14 cellular contexts compared by ENCODE assay signal in the genomic region with DNA sequence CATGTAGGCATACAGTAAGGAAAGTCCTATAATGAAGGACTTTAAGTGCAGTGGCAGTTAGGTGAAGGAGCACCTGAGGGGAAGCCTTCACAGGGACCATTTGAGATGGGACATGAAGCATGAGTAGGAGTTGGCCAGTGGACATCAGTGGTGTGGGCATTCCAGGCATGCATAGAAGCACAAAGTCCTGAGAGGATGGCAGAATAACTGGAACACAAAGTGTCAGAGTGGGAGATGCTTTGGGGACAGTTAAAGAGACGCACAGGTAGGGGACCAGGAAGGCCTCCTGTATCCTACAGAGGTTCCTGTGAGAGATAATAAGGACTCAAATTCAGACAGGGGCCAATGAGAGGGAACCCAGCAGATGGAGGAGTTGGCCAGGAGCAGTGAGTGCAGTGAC. TPM values are rescaled to one million over a fixed set of nuclear protein-coding genes. Genes with fewer than 3 reads are reported as not detected.
A peak's percentile ranks its signal among the peaks of the same experiment; 100 is the strongest.
DNase-seq lines count a peak whose midpoint lies in the region; ATAC-seq and TF ChIP-seq lines count a peak whose summit lies in the region.
"Had no signal": no experiment of that assay in that cellular context is flagged by ENCODE, and none has a peak within 500 bp of the region (broad histone marks: within the 10 kb centered on the region; RNA-seq: fewer than 3 reads in every experiment).

No MANE protein-coding gene starts in this region.

- no peaks in the 10 kb centered on the region for H3K27me3 Mint-ChIP-seq in stimulated activated naive CD8-positive, alpha-beta T cell treated with anti-CD3 and anti-CD28 coated beads, Interleukin-15, Interleukin-2, amounts not matched to agents 100 ng/mL and 50 ng/mL, for 24 hours
- H3K27me3 Mint-ChIP-seq in activated naive CD8-positive, alpha-beta T cell: no peaks in the 10 kb centered on the region
- no peaks in the 10 kb centered on the region for H3K27me3 Mint-ChIP-seq in type B pancreatic cell

- peak overlapping the region; percentile 85 for H3K27ac Mint-ChIP-seq in stimulated activated naive CD8-positive, alpha-beta T cell treated with anti-CD3 and anti-CD28 coated beads, Interleukin-15, Interleukin-2, amounts not matched to agents 100 ng/mL and 50 ng/mL, for 24 hours
- H3K27ac Mint-ChIP-seq in activated naive CD8-positive, alpha-beta T cell: peak overlapping the region; percentile 93
- no peak overlapping the region for H3K27ac Mint-ChIP-seq in type B pancreatic cell
- H3K27ac Mint-ChIP-seq: WTC11 had no signal

- TF ChIP-seq CTCF in esophagus muscularis mucosa (IDR thresholded peaks at IDR 0.05): no peak
- no peak for TF ChIP-seq CTCF in type B pancreatic cell (conservative IDR thresholded peaks at IDR 0.05)

- no peaks in the 10 kb centered on the region for H3K36me3 ChIP-seq in esophagus muscularis mucosa
- H3K36me3 ChIP-seq: Peyer's patch had no signal

- no peak for ATAC-seq in stimulated activated naive CD8-positive, alpha-beta T cell treated with anti-CD3 and anti-CD28 coated beads, Interleukin-15, Interleukin-2, amounts not matched to agents 100 U/mL and 50 U/mL, for 24 hours
- ATAC-seq in HG03196 (IDR thresholded peaks at IDR 0.05; ENCODE audit: unreplicated experiment): peak; percentile 2

- H3K4me1 Mint-ChIP-seq in stimulated activated naive CD8-positive, alpha-beta T cell treated with anti-CD3 and anti-CD28 coated beads, Interleukin-15, Interleukin-2, amounts not matched to agents 100 ng/mL and 50 ng/mL, for 24 hours (ENCODE audit: low read depth): peaks cover 100% of the 10 kb centered on the region
- peaks cover 96% of the 10 kb centered on the region for H3K4me1 Mint-ChIP-seq in activated naive CD8-positive, alpha-beta T cell (ENCODE audit: low read depth)
- peaks cover 17% of the 10 kb centered on the region for H3K4me1 Mint-ChIP-seq in type B pancreatic cell (ENCODE audit: unreplicated experiment)

- no peaks in the 10 kb centered on the region for H3K36me3 Mint-ChIP-seq in stimulated activated naive CD8-positive, alpha-beta T cell treated with anti-CD3 and anti-CD28 coated beads, Interleukin-15, Interleukin-2, amounts not matched to agents 100 ng/mL and 50 ng/mL, for 24 hours (ENCODE audit: low read depth)
- H3K36me3 Mint-ChIP-seq in activated naive CD8-positive, alpha-beta T cell: peaks cover 2% of the 10 kb centered on the region
- peaks cover 4% of the 10 kb centered on the region for H3K36me3 Mint-ChIP-seq in type B pancreatic cell
- H3K36me3 Mint-ChIP-seq: WTC11 had no signal

- TF ChIP-seq POLR2A in esophagus muscularis mucosa (IDR thresholded peaks at IDR 0.05; ENCODE audit: low read depth): no peak

- H3K9me3 ChIP-seq in esophagus muscularis mucosa: no peaks in the 10 kb centered on the region
- H3K9me3 ChIP-seq: Peyer's patch had no signal

- H3K4me3 ChIP-seq in esophagus muscularis mucosa: no peak overlapping the region
- H3K4me3 ChIP-seq: Peyer's patch had no signal

- no peaks in the 10 kb centered on the region for H3K27me3 ChIP-seq in esophagus muscularis mucosa
- H3K27me3 ChIP-seq: Peyer's patch had no signal

- TF ChIP-seq EP300 in esophagus muscularis mucosa (IDR thresholded peaks at IDR 0.05): no peak

- no peak for DNase-seq in stimulated activated naive CD8-positive, alpha-beta T cell treated with anti-CD3 and anti-CD28 coated beads, Interleukin-15, Interleukin-2, amounts not matched to agents 100 U/mL and 50 U/mL, for 24 hours
- DNase-seq in esophagus muscularis mucosa (ENCODE audit: extremely low spot score) (no peak), COLO668 (lab: John Stamatoyannopoulos, UW; ENCODE audit: unreplicated experiment) (no peak), type B pancreatic cell (ENCODE audit: extremely low spot score, unreplicated experiment) (no peak), CD1c-positive myeloid dendritic cell (ENCODE audit: extremely low spot score) (no peak)
- DNase-seq: DMS153, NCI-H1930, NCI-H526, occipital lobe, Peyer's patch had no signal

- H3K9me3 Mint-ChIP-seq in stimulated activated naive CD8-positive, alpha-beta T cell treated with anti-CD3 and anti-CD28 coated beads, Interleukin-15, Interleukin-2, amounts not matched to agents 100 ng/mL and 50 ng/mL, for 24 hours: no peaks in the 10 kb centered on the region
- no peaks in the 10 kb centered on the region for H3K9me3 Mint-ChIP-seq in activated naive CD8-positive, alpha-beta T cell (ENCODE audit: low read depth)
- no peaks in the 10 kb centered on the region for H3K9me3 Mint-ChIP-seq in type B pancreatic cell

- H3K4me1 ChIP-seq in esophagus muscularis mucosa: peaks cover 11 to 19% (median 17%) of the 10 kb centered on the region in 4 donors

- peak overlapping the region; percentile 62 for H3K4me3 Mint-ChIP-seq in stimulated activated naive CD8-positive, alpha-beta T cell treated with anti-CD3 and anti-CD28 coated beads, Interleukin-15, Interleukin-2, amounts not matched to agents 100 ng/mL and 50 ng/mL, for 24 hours
- H3K4me3 Mint-ChIP-seq in activated naive CD8-positive, alpha-beta T cell: peak overlapping the region; percentile 74
- no peak overlapping the region for H3K4me3 Mint-ChIP-seq in type B pancreatic cell
- H3K4me3 Mint-ChIP-seq: WTC11 had no signal

- intact Hi-C loops in esophagus muscularis mucosa (cut with DNase I): no loop called here

- 100% methylated on average over 1 of the region's 1 CpG for WGBS in esophagus muscularis mucosa

- H3K27ac ChIP-seq in esophagus muscularis mucosa (replicated peaks in 1 of 4): no peak overlapping the region

RNA-seq across cellular contexts. Expression of gene EFHC1, which starts 26.4 kb away (rescaled TPM):
- 10 to 100 TPM in 2 of 4 donors, 1 to 10 TPM in 2; 7.5 to 21.2 (median 10.2) TPM for total RNA-seq in esophagus muscularis mucosa
- 23.4 and 54.9 TPM in 2 replicates for total RNA-seq in type B pancreatic cell (ENCODE audit: low replicate concordance)

RNA-seq across cellular contexts. Expression of gene PAQR8, which starts 31.8 kb away (rescaled TPM):
- total RNA-seq in esophagus muscularis mucosa (10 to 100 TPM; 11.1 to 32.5 (median 14.2) TPM), type B pancreatic cell (ENCODE audit: low replicate concordance) (17.6 and 21.2 TPM in 2 replicates)
